ENCODE assay signal across 1 cellular context in genomic region chr5:138245717-138246116, GRCh38.
TF ChIP-seq lines count a peak whose summit lies in the region.

No MANE protein-coding gene starts in this region.

TF ChIP-seq in WTC11, 78 proteins besides CTCF, POLR2A, EP300 and RAD21 (continued from another document):
- no peak for TF ChIP-seq ZNF512 (CRISPR knock-in tag; IDR thresholded peaks at IDR 0.05; ENCODE audit: borderline replicate concordance)
- TF ChIP-seq, protein P1, sequence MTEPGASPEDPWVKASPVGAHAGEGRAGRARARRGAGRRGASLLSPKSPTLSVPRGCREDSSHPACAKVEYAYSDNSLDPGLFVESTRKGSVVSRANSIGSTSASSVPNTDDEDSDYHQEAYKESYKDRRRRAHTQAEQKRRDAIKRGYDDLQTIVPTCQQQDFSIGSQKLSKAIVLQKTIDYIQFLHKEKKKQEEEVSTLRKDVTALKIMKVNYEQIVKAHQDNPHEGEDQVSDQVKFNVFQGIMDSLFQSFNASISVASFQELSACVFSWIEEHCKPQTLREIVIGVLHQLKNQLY (CRISPR knock-in tag; IDR thresholded peaks at IDR 0.05): no peak
